In the genomic region with DNA sequence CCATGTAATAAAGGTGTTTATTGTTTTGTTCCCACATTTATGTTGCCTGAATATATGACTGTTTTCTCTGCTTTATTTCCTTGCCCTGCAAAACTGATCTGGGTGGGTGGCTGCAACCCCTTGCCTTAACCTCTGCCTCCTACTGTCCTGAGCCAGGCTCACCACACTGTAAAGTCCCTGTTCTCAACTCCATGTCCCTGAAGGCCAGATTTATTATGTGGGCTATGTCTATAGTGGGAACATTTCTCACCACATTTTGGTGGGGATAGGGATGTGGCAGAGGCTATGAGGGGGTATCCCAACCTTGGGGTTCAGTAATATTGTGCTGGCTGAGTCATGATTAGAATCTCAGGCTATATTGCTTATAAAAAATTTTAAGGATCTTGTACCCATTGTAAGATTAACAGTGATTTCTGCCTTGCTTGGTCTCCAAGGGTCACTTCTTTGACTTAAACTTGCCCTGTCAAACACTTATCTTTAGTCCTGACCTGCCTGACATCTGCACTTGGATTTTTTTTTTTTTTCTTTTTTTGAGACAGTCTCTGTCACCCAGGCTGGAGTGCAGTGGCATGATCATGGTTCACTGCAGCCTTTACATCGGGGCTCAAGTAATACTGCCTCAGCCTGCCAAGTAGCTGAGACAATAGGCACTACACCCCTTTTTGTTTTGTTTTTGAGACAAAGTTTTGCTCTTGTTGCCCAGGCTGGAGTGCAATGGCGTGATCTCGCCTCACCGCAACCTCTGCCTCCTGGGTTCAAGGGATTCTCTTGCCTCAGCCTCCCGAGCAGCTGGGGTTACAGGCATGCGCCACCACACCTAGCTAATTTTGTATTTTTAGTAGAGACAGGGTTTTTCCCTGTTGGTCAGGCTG, we compare ENCODE assay signal across 15 cellular contexts. TPM values are rescaled to one million over a fixed set of nuclear protein-coding genes. Genes with fewer than 3 reads are reported as not detected.
DNase-seq lines count a peak whose midpoint lies in the region; ATAC-seq and TF ChIP-seq lines count a peak whose summit lies in the region.
"Had no signal": no experiment of that assay in that cellular context is flagged by ENCODE, and none has a peak within 500 bp of the region (broad histone marks: within the 10 kb centered on the region; RNA-seq: fewer than 3 reads in every experiment).

No MANE protein-coding gene starts in this region.

- intact Hi-C loops in heart right ventricle (cut with DNase I): loop anchor here in 2 of 10 donors (5.0 kb wide), 2 partner anchors 42 to 233 kb away; a partner anchor contains a TSS

- POLR2A ChIA-PET in RWPE1 (lab: Yijun Ruan, JAX; ENCODE audit: low non-redundant PET): no interaction called here

- H3K9me3 ChIP-seq in cardiac muscle cell (ENCODE audit: low read depth) (no peaks in the 10 kb centered on the region), heart right ventricle (no peaks in the 10 kb centered on the region)
- H3K9me3 ChIP-seq: mucosa of descending colon, SJCRH30 had no signal

- H3K4me3 Mint-ChIP-seq in chondrocyte (ENCODE audit: unreplicated experiment) (peak overlapping the region; percentile 27), type B pancreatic cell (peak overlapping the region; percentile 76)
- H3K4me3 Mint-ChIP-seq: B cell had no signal

- H3K27me3 ChIP-seq in cardiac muscle cell (no peaks in the 10 kb centered on the region), heart right ventricle (no peaks in the 10 kb centered on the region)
- H3K27me3 ChIP-seq: SJCRH30 had no signal

- H3K4me3 ChIP-seq in cardiac muscle cell (no peak overlapping the region), heart right ventricle (no peak overlapping the region)
- H3K4me3 ChIP-seq: mucosa of descending colon, SJCRH30 had no signal

- H3K4me1 ChIP-seq in cardiac muscle cell (ENCODE audit: low read depth) (peaks cover 18% of the 10 kb centered on the region), heart right ventricle (peaks cover 2 to 48% (median 34%) of the 10 kb centered on the region in 9 donors)

- peak overlapping the region; percentile 49 for H3K27ac Mint-ChIP-seq in chondrocyte (ENCODE audit: unreplicated experiment)
- peak overlapping the region; percentile 82 for H3K27ac Mint-ChIP-seq in type B pancreatic cell

- 94 to 96% methylated on average over 6 of the region's 6 CpGs for WGBS in heart right ventricle, 2 donors

- H3K27me3 Mint-ChIP-seq in chondrocyte (ENCODE audit: low read depth) (no peaks in the 10 kb centered on the region), type B pancreatic cell (no peaks in the 10 kb centered on the region)
- H3K27me3 Mint-ChIP-seq: B cell had no signal

- no peak for ATAC-seq in heart right ventricle
- no peak for ATAC-seq in GM21390 (IDR thresholded peaks at IDR 0.05; ENCODE audit: unreplicated experiment)
- ATAC-seq: mucosa of descending colon had no signal

- DNase-seq in cardiac muscle cell (ENCODE audit: low read depth in 1 of 2, low spot score in 1 of 2) (no peak), heart right ventricle (no peak), RWPE1 (ENCODE audit: low spot score) (no peak), chondrocyte (ENCODE audit: low spot score) (no peak), type B pancreatic cell (ENCODE audit: extremely low spot score, unreplicated experiment) (no peak), A172 (ENCODE audit: low spot score) (no peak), T1000 (lab: John Stamatoyannopoulos, UW) (no peak)
- DNase-seq: activated CD4-positive, CD25-positive, alpha-beta regulatory T cell treated with anti-CD3 and anti-CD28 coated beads, Interleukin-2, amount 50 U/mL, for 72 hours; cortex of kidney; GF-D8; mucosa of descending colon; SJCRH30; stimulated activated CD4-positive, alpha-beta T cell treated with anti-CD3 and anti-CD28 coated beads, Interleukin-4, amount 100 ng/mL, for 24 hours had no signal

- TF ChIP-seq CTCF in cardiac muscle cell (IDR thresholded peaks at IDR 0.05; ENCODE audit: low read depth, low read length): no peak
- TF ChIP-seq CTCF in heart right ventricle (IDR thresholded peaks at IDR 0.05): no peak
- TF ChIP-seq CTCF in RWPE1 (conservative IDR thresholded peaks at IDR 0.05; ENCODE audit: low read depth): no peak
- TF ChIP-seq CTCF in chondrocyte (IDR thresholded peaks at IDR 0.05): no peak
- TF ChIP-seq CTCF in type B pancreatic cell (conservative IDR thresholded peaks at IDR 0.05): no peak

- CTCF ChIA-PET in RWPE1 (lab: Yijun Ruan, JAX): no interaction called here

- H3K36me3 Mint-ChIP-seq in chondrocyte (ENCODE audit: low read depth): peaks cover 26% of the 10 kb centered on the region
- H3K36me3 Mint-ChIP-seq in type B pancreatic cell: peaks cover 34% of the 10 kb centered on the region

- H3K36me3 ChIP-seq in cardiac muscle cell (peaks cover 28% of the 10 kb centered on the region), heart right ventricle (peaks cover 0 to 59% (median 24%) of the 10 kb centered on the region in 9 donors)

- no peaks in the 10 kb centered on the region for H3K9me3 Mint-ChIP-seq in chondrocyte (ENCODE audit: low read depth)
- H3K9me3 Mint-ChIP-seq in type B pancreatic cell: no peaks in the 10 kb centered on the region

- H3K27ac ChIP-seq in cardiac muscle cell (peak overlapping the region; percentile 97), heart right ventricle (no peak overlapping the region), RWPE1 (peak overlapping the region; percentile 89)
- H3K27ac ChIP-seq: SJCRH30 had no signal

- H3K4me1 Mint-ChIP-seq in chondrocyte (ENCODE audit: low read depth) (peaks cover 42% of the 10 kb centered on the region), type B pancreatic cell (ENCODE audit: unreplicated experiment) (peaks cover 38% of the 10 kb centered on the region)

RNA-seq across cellular contexts. Expression of a gene that starts 3.6 kb away (rescaled TPM):
- 2,166 and 2,475 TPM in 2 replicates for total RNA-seq in cardiac muscle cell
- 534 and 651 TPM in 2 replicates for polyA plus RNA-seq in cardiac muscle cell
- 1,000 to 10,000 TPM in 1 of 10 donors, 100 to 1,000 TPM in 9; 587 to 1,039 (median 681) TPM for total RNA-seq in heart right ventricle
- 1,000 to 10,000 TPM; 1,461 to 1,942 TPM for polyA plus RNA-seq in heart right ventricle
- total RNA-seq in chondrocyte: 1,170 to 1,234 TPM (median 1,179 TPM) in 3 replicates
- total RNA-seq in type B pancreatic cell (ENCODE audit: low replicate concordance): 2,494 and 2,620 TPM in 2 replicates
- 1,717 and 1,928 TPM in 2 replicates for total RNA-seq in A172 (2014; rRNA removed; shearing (Covaris generic))

RNA-seq across cellular contexts. Expression of a gene that starts 9.0 kb away (rescaled TPM):
- total RNA-seq in cardiac muscle cell (0.32 and 0.98 TPM in 2 replicates), heart right ventricle (under 1 TPM in 5 of 10 donors, not detected in 5; 0.11 to 0.31 (median 0.16) TPM), chondrocyte (0.19 to 0.37 TPM (median 0.33 TPM) in 3 replicates), type B pancreatic cell (ENCODE audit: low replicate concordance) (0.48 and 0.99 TPM in 2 replicates)
- polyA plus RNA-seq in cardiac muscle cell (1.4 and 1.5 TPM in 2 replicates), heart right ventricle (under 1 TPM; 0.07 to 0.44 TPM)
- total RNA-seq in A172 (2014; rRNA removed; shearing (Covaris generic)): 0.05 TPM in 1 of 2 replicates, not detected in the other
- total RNA-seq: SJCRH30 had no signal

RNA-seq across cellular contexts. Expression of a gene that starts 21.2 kb away (rescaled TPM):
- total RNA-seq in cardiac muscle cell (6.2 and 9.5 TPM in 2 replicates), heart right ventricle (10 to 100 TPM in 1 of 10 donors, 1 to 10 TPM in 9; 2.9 to 10.3 (median 6.8) TPM), chondrocyte (24.2 to 30.0 TPM (median 29.0 TPM) in 3 replicates), type B pancreatic cell (ENCODE audit: low replicate concordance) (18.5 and 39.1 TPM in 2 replicates)
- polyA plus RNA-seq in cardiac muscle cell (6.3 and 12.4 TPM in 2 replicates), heart right ventricle (10 to 100 TPM in 1 of 2 donors, 1 to 10 TPM in 1; 8.7 to 12.7 TPM)
- total RNA-seq in A172 (2014; rRNA removed; shearing (Covaris generic)): 11.3 and 15.9 TPM in 2 replicates

RNA-seq across cellular contexts. Expression of a gene that starts 28.2 kb away (rescaled TPM):
- 0.32 TPM in 1 of 2 replicates, not detected in the other for total RNA-seq in cardiac muscle cell
- polyA plus RNA-seq in cardiac muscle cell: 0.43 and 0.95 TPM in 2 replicates
- total RNA-seq in heart right ventricle: 1 to 10 TPM in 3 of 10 donors, under 1 TPM in 5, not detected in 2; 0.51 to 2.0 (median 0.71) TPM
- polyA plus RNA-seq in heart right ventricle: 1 to 10 TPM in 1 of 2 donors, under 1 TPM in 1; 0.59 to 1.8 TPM
- not detected in 3 replicates for total RNA-seq in chondrocyte
- total RNA-seq in type B pancreatic cell (ENCODE audit: low replicate concordance): 1.1 TPM in 1 of 2 replicates, not detected in the other
- 6.3 TPM in 1 of 2 replicates, not detected in the other for total RNA-seq in A172 (2014; rRNA removed; shearing (Covaris generic))
- total RNA-seq: SJCRH30 had no signal

RNA-seq across cellular contexts. Expression of a gene that starts 29.4 kb away (rescaled TPM):
- total RNA-seq in cardiac muscle cell (1.3 and 3.4 TPM in 2 replicates), heart right ventricle (1 to 10 TPM; 1.8 to 4.1 (median 3.2) TPM), chondrocyte (43.4 to 46.5 TPM (median 44.1 TPM) in 3 replicates), type B pancreatic cell (ENCODE audit: low replicate concordance) (7.0 and 10.3 TPM in 2 replicates)
- polyA plus RNA-seq in cardiac muscle cell (0.98 and 2.1 TPM in 2 replicates), heart right ventricle (10 to 100 TPM in 1 of 2 donors, 1 to 10 TPM in 1; 2.2 to 12.5 TPM)
- 4.8 and 9.4 TPM in 2 replicates for total RNA-seq in A172 (2014; rRNA removed; shearing (Covaris generic))

Comparison
In these comparisons a context has a peak if more than half of its experiments do, and no peak if none do; other contexts are left out.
1. H3K27ac ChIP-seq: peak in cardiac muscle cell (single experiment) and RWPE1 (single experiment); none in heart right ventricle (0 of 10).